19 cellular contexts compared by ENCODE assay signal in the genomic region with DNA sequence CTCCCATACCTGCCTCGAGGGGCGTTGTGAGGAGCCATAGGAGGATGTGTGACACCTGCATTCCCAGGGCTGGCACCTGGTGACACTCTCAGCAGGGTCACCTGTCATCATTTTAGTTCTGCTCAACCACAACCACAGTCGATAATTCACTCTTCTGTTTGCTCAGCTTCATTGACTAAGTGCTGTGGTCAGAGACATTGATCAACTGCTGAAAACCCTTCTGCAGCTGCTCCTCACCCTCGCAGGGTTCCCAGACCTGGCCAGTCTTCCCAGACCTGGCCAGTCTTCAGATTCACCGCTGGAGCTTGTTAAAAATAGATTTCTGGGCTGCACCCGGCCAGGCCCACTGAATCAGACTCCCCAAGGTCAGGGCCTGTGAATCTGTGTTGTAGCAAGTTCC.
DNase-seq lines count a peak whose midpoint lies in the region; ATAC-seq, FAIRE-seq and TF ChIP-seq lines count a peak whose summit lies in the region.
"Had no signal": no experiment of that assay in that cellular context is flagged by ENCODE, and none has a peak within 500 bp of the region (broad histone marks: within the 10 kb centered on the region; RNA-seq: fewer than 3 reads in every experiment).

No MANE protein-coding gene starts in this region.

- FAIRE-seq in bronchial epithelial cell (lab: Jason Lieb, UNC): peak; percentile 76
- FAIRE-seq: colon, H1, keratinocyte, pancreas had no signal

- no peaks in the 10 kb centered on the region for H3K36me3 ChIP-seq in bronchial epithelial cell (ENCODE audit: control insufficient read depth, insufficient read depth, low read length)
- H3K36me3 ChIP-seq: pancreas had no signal

- DNase-seq in A172 (ENCODE audit: low spot score): peak; percentile 66
- DNase-seq in Jurkat, Clone E6-1 (ENCODE audit: low read depth, low spot score): peak; percentile 70
- DNase-seq in NCI-H345 treated with DMSO at 0.1 percent for 48 hours (lab: John Stamatoyannopoulos, UW; ENCODE audit: unreplicated experiment): peak; percentile 93
- DNase-seq in bronchial epithelial cell (ENCODE audit: low read depth): no peak
- DNase-seq in HuH-7.5 (ENCODE audit: low spot score): no peak
- DNase-seq in NOMO-1 treated with dmso at 0.1 percent for 144 hours (lab: John Stamatoyannopoulos, UW; ENCODE audit: unreplicated experiment): no peak
- no peak for DNase-seq in Ammon's horn (ENCODE audit: low spot score)
- DNase-seq: activated CD4-positive, alpha-beta T cell treated with anti-CD3 and anti-CD28 coated beads for 48 hours; activated T-cell treated with anti-CD3 and anti-CD28 coated beads, Interleukin-2, amount 50 U/mL, for 4 hours; erythroblast; KG1; mucosa of descending colon; NCI-H526 treated with DMSO at 0.1 percent for 48 hours; pancreas; stomach had no signal

- no peaks in the 10 kb centered on the region for H3K27me3 ChIP-seq in bronchial epithelial cell (ENCODE audit: control insufficient read depth, insufficient read depth, low read length)
- H3K27me3 ChIP-seq: pancreas, stomach had no signal

- no peak overlapping the region for H3K4me3 ChIP-seq in Jurkat, Clone E6-1 (ENCODE audit: low read length)
- no peak overlapping the region for H3K4me3 ChIP-seq in bronchial epithelial cell (ENCODE audit: low read depth, low read length)
- H3K4me3 ChIP-seq: mucosa of descending colon, pancreas, stomach had no signal

- no peak for ATAC-seq in HG02981 (IDR thresholded peaks at IDR 0.05; ENCODE audit: unreplicated experiment)
- ATAC-seq: activated T-cell treated with anti-CD3 and anti-CD28 coated beads, Interleukin-2, amount 50 U/mL, for 4 hours; mucosa of descending colon had no signal

- TF ChIP-seq CTCF in bronchial epithelial cell (IDR thresholded peaks at IDR 0.05; ENCODE audit: insufficient read depth, low read length, severe bottlenecking): no peak

Comparison
In these comparisons a context has a peak if more than half of its experiments do, and no peak if none do; other contexts are left out.
1. DNase-seq: peak in A172 (single experiment), Jurkat, Clone E6-1 (single experiment) and NCI-H345 treated with DMSO at 0.1 percent for 48 hours (single experiment); none in bronchial epithelial cell (single experiment), HuH-7.5 (single experiment), NOMO-1 treated with dmso at 0.1 percent for 144 hours (single experiment) and Ammon's horn (single experiment).